Comparison of ENCODE assay signal across 13 cellular contexts in genomic region chr12:51907864-51908425, GRCh38. TPM values are rescaled to one million over a fixed set of nuclear protein-coding genes. Genes with fewer than 3 reads are reported as not detected.
DNase-seq lines count a peak whose midpoint lies in the region; ATAC-seq and TF ChIP-seq lines count a peak whose summit lies in the region.
"Had no signal": no experiment of that assay in that cellular context is flagged by ENCODE, and none has a peak within 500 bp of the region (broad histone marks: within the 10 kb centered on the region; RNA-seq: fewer than 3 reads in every experiment).

No MANE protein-coding gene starts in this region.

- intact Hi-C loops in breast epithelium (cut with DNase I; ENCODE audit: low total_unique reads): no loop called here
- intact Hi-C loops in MCF 10A (cut with micrococcal nuclease): no loop called here
- intact Hi-C loops in uterus (cut with DNase I; ENCODE audit: low total_unique reads): no loop called here
- intact Hi-C loops in PC-9 (cut with micrococcal nuclease; ENCODE audit: unreplicated experiment): no loop called here

- no peaks in the 10 kb centered on the region for H3K27me3 Mint-ChIP-seq in MCF 10A (ENCODE audit: insufficient read depth, unreplicated experiment)
- peaks cover 24 to 31% of the 10 kb centered on the region in 2 donors for H3K27me3 Mint-ChIP-seq in natural killer cell treated with Interleukin-12 subunit alpha and Interleukin-12 subunit beta and Interleukin-15 and Interleukin-18, amount 100 ng/mL, for 72 hours
- peaks cover 78% of the 10 kb centered on the region for H3K27me3 Mint-ChIP-seq in activated naive CD4-positive, alpha-beta T cell treated with anti-CD3 and anti-CD28 coated beads, Interleukin-2, amount 10 ng/mL, durations not matched to agents 7 days and 5 days

- no peak overlapping the region for H3K4me3 Mint-ChIP-seq in MCF 10A (ENCODE audit: unreplicated experiment)
- peak overlapping the region; percentile 10 for H3K4me3 Mint-ChIP-seq in natural killer cell treated with Interleukin-12 subunit alpha and Interleukin-12 subunit beta and Interleukin-15 and Interleukin-18, amount 100 ng/mL, for 72 hours
- H3K4me3 Mint-ChIP-seq in activated naive CD4-positive, alpha-beta T cell treated with anti-CD3 and anti-CD28 coated beads, Interleukin-2, amount 10 ng/mL, durations not matched to agents 7 days and 5 days: no peak overlapping the region
- H3K4me3 Mint-ChIP-seq: T-helper 1 cell treated with Interleukin-12 subunit alpha and Interleukin-12 subunit beta and Interleukin-4 antibody, amounts not matched to agents 30 μg/mL and 1 μg/mL, for 36 hours had no signal

- no peaks in the 10 kb centered on the region for H3K9me3 Mint-ChIP-seq in MCF 10A (ENCODE audit: unreplicated experiment)
- no peaks in the 10 kb centered on the region for H3K9me3 Mint-ChIP-seq in natural killer cell treated with Interleukin-12 subunit alpha and Interleukin-12 subunit beta and Interleukin-15 and Interleukin-18, amount 100 ng/mL, for 72 hours
- H3K9me3 Mint-ChIP-seq in activated naive CD4-positive, alpha-beta T cell treated with anti-CD3 and anti-CD28 coated beads, Interleukin-2, amount 10 ng/mL, durations not matched to agents 7 days and 5 days: no peaks in the 10 kb centered on the region
- H3K9me3 Mint-ChIP-seq: T-helper 1 cell treated with Interleukin-12 subunit alpha and Interleukin-12 subunit beta and Interleukin-4 antibody, amounts not matched to agents 30 μg/mL and 1 μg/mL, for 36 hours had no signal

- no peak for TF ChIP-seq POLR2A in breast epithelium (IDR thresholded peaks at IDR 0.05)
- no peak for TF ChIP-seq POLR2A in uterus (IDR thresholded peaks at IDR 0.05)

- H3K27ac ChIP-seq in breast epithelium (peak overlapping the region; percentile 85 to 97), uterus (peak overlapping the region; percentile 96), PC-9 (no peak overlapping the region)
- H3K27ac ChIP-seq: neutrophil had no signal

- H3K36me3 ChIP-seq in breast epithelium (no peaks in the 10 kb centered on the region), uterus (no peaks in the 10 kb centered on the region), PC-9 (ENCODE audit: low read depth) (no peaks in the 10 kb centered on the region)
- H3K36me3 ChIP-seq: neutrophil had no signal

- no peak overlapping the region for H3K4me2 ChIP-seq in PC-9

- POLR2A ChIA-PET in MCF 10A (lab: Yijun Ruan, JAX): no interaction called here
- POLR2A ChIA-PET in PC-9 (lab: Charles Lee; ENCODE audit: unreplicated experiment): no interaction called here

- H3K9me3 ChIP-seq in breast epithelium: no peaks in the 10 kb centered on the region
- H3K9me3 ChIP-seq in uterus: no peaks in the 10 kb centered on the region
- no peaks in the 10 kb centered on the region for H3K9me3 ChIP-seq in PC-9 (ENCODE audit: insufficient read depth, low read depth)
- H3K9me3 ChIP-seq: neutrophil had no signal

- ATAC-seq in natural killer cell treated with Interleukin-12 subunit alpha and Interleukin-12 subunit beta and Interleukin-15 and Interleukin-18, amount 100 ng/mL, for 72 hours: no peak

- no peak overlapping the region for H2AFZ ChIP-seq in PC-9

- H3K4me1 Mint-ChIP-seq in MCF 10A (ENCODE audit: insufficient read depth, unreplicated experiment): peaks cover 16% of the 10 kb centered on the region
- H3K4me1 Mint-ChIP-seq in natural killer cell treated with Interleukin-12 subunit alpha and Interleukin-12 subunit beta and Interleukin-15 and Interleukin-18, amount 100 ng/mL, for 72 hours (ENCODE audit: low read depth in 2 of 2): peaks cover 0 to 2% of the 10 kb centered on the region in 2 donors
- H3K4me1 Mint-ChIP-seq in activated naive CD4-positive, alpha-beta T cell treated with anti-CD3 and anti-CD28 coated beads, Interleukin-2, amount 10 ng/mL, durations not matched to agents 7 days and 5 days: peaks cover 2% of the 10 kb centered on the region

- H3K27ac Mint-ChIP-seq in MCF 10A (ENCODE audit: low read depth, unreplicated experiment): no peak overlapping the region
- H3K27ac Mint-ChIP-seq in natural killer cell treated with Interleukin-12 subunit alpha and Interleukin-12 subunit beta and Interleukin-15 and Interleukin-18, amount 100 ng/mL, for 72 hours: no peak overlapping the region
- no peak overlapping the region for H3K27ac Mint-ChIP-seq in activated naive CD4-positive, alpha-beta T cell treated with anti-CD3 and anti-CD28 coated beads, Interleukin-2, amount 10 ng/mL, durations not matched to agents 7 days and 5 days
- H3K27ac Mint-ChIP-seq: T-helper 1 cell treated with Interleukin-12 subunit alpha and Interleukin-12 subunit beta and Interleukin-4 antibody, amounts not matched to agents 30 μg/mL and 1 μg/mL, for 36 hours had no signal

- CTCF ChIA-PET in MCF 10A (lab: Yijun Ruan, JAX): interaction anchor here (0.6 to 0.7 kb wide), 4 partner anchors 13 to 1838 kb away, joined by 3 read pairs; no protein-coding TSS in a partner anchor
- CTCF ChIA-PET in activated naive CD4-positive, alpha-beta T cell treated with anti-CD3 and anti-CD28 coated beads, Interleukin-2, amount 10 ng/mL, durations not matched to agents 7 days and 5 days (lab: Charles Lee): interaction anchor here (1.2 to 1.6 kb wide), 2 partner anchors 13 to 117 kb away, joined by 3 to 4 read pairs; no protein-coding TSS in a partner anchor
- CTCF ChIA-PET in PC-9 (lab: Charles Lee): no interaction called here

- H3K9me2 ChIP-seq in PC-9 (ENCODE audit: insufficient read depth): no peaks in the 10 kb centered on the region

- H3F3A ChIP-seq in PC-9 (ENCODE audit: insufficient read depth, low read depth): no peaks in the 10 kb centered on the region

- DNase-seq in breast epithelium (ENCODE audit: low spot score in 2 of 2) (no peak), MCF 10A (ENCODE audit: unreplicated experiment) (no peak), foreskin fibroblast (no peak), uterus (no peak), PC-9 (no peak), NCI-H2196 (lab: John Stamatoyannopoulos, UW; ENCODE audit: unreplicated experiment) (no peak)
- no peak for DNase-seq in natural killer cell treated with Interleukin-12 subunit alpha and Interleukin-12 subunit beta and Interleukin-15 and Interleukin-18, amount 100 ng/mL, for 72 hours (ENCODE audit: low spot score)
- DNase-seq in activated naive CD4-positive, alpha-beta T cell treated with anti-CD3 and anti-CD28 coated beads, Interleukin-2, amount 10 ng/mL, durations not matched to agents 7 days and 5 days: no peak
- DNase-seq: ACHN; activated T-cell treated with anti-CD3 and anti-CD28 coated beads, Interleukin-2, amount 50 U/mL, for 48 hours; NCI-H524 treated with DMSO at 0.1 percent for 48 hours had no signal

- no peak for TF ChIP-seq CTCF in breast epithelium (IDR thresholded peaks at IDR 0.05)
- no peak for TF ChIP-seq CTCF in MCF 10A (IDR thresholded peaks at IDR 0.05; ENCODE audit: unreplicated experiment)
- no peak for TF ChIP-seq CTCF in foreskin fibroblast (IDR thresholded peaks at IDR 0.05; ENCODE audit: low read depth, low read length)
- TF ChIP-seq CTCF in uterus (IDR thresholded peaks at IDR 0.05): no peak
- no peak for TF ChIP-seq CTCF in PC-9 (conservative IDR thresholded peaks at IDR 0.05)

- H3K4me1 ChIP-seq in breast epithelium (peaks cover 0 to 14% of the 10 kb centered on the region in 2 donors), uterus (peaks cover 0 to 3% of the 10 kb centered on the region in 2 donors), PC-9 (replicated peaks; ENCODE audit: insufficient read depth) (no peaks in the 10 kb centered on the region)

- H3K36me3 Mint-ChIP-seq in MCF 10A (ENCODE audit: insufficient read depth, unreplicated experiment): no peaks in the 10 kb centered on the region
- H3K36me3 Mint-ChIP-seq in natural killer cell treated with Interleukin-12 subunit alpha and Interleukin-12 subunit beta and Interleukin-15 and Interleukin-18, amount 100 ng/mL, for 72 hours: no peaks in the 10 kb centered on the region
- H3K36me3 Mint-ChIP-seq in activated naive CD4-positive, alpha-beta T cell treated with anti-CD3 and anti-CD28 coated beads, Interleukin-2, amount 10 ng/mL, durations not matched to agents 7 days and 5 days: no peaks in the 10 kb centered on the region

- BruUV-seq in MCF 10A (replicated peaks; lab: Mats Ljungman, UMichigan) (no TSS peak), PC-9 (replicated peaks; lab: Mats Ljungman, UMichigan) (no TSS peak)

- no peaks in the 10 kb centered on the region for H3K79me2 ChIP-seq in PC-9 (ENCODE audit: low read depth)

- no peaks in the 10 kb centered on the region for H4K20me1 ChIP-seq in PC-9 (ENCODE audit: insufficient read depth)

- H3K4me3 ChIP-seq in breast epithelium (peak overlapping the region; percentile 64 to 91 (median 69)), foreskin fibroblast (ENCODE audit: low read depth in 1 of 2, low read length in 2 of 2) (peak overlapping the region; percentile 62 to 81), uterus (peak overlapping the region; percentile 22 to 46), PC-9 (no peak overlapping the region)

- no peaks in the 10 kb centered on the region for H3K27me3 ChIP-seq in breast epithelium
- no peaks in the 10 kb centered on the region for H3K27me3 ChIP-seq in uterus
- peaks cover 73% of the 10 kb centered on the region for H3K27me3 ChIP-seq in PC-9 (ENCODE audit: insufficient read depth, low read depth)

RNA-seq across cellular contexts. Expression of gene ACVRL1, which starts 0.6 kb away (rescaled TPM):
- total RNA-seq in breast epithelium (100 to 1,000 TPM in 2 of 3 donors, 10 to 100 TPM in 1; 24.7 to 274 (median 109) TPM), MCF 10A (2022) (not detected in 2 replicates), uterus (100 to 1,000 TPM in 3 of 4 donors, 10 to 100 TPM in 1; 52.1 to 161 (median 127) TPM), PC-9 (2021) (not detected in 2 replicates)
- not detected for total RNA-seq in natural killer cell treated with Interleukin-12 subunit alpha and Interleukin-12 subunit beta and Interleukin-15 and Interleukin-18, amount 100 ng/mL, for 72 hours

RNA-seq across cellular contexts. Expression of gene ANKRD33, which starts 20.0 kb away (rescaled TPM):
- total RNA-seq in breast epithelium (not detected), MCF 10A (2022) (not detected in 2 replicates), uterus (1 to 10 TPM in 1 of 4 donors, under 1 TPM in 2, not detected in 1; 0.14 to 2.9 (median 0.27) TPM), PC-9 (2021) (not detected in 2 replicates)
- not detected for total RNA-seq in natural killer cell treated with Interleukin-12 subunit alpha and Interleukin-12 subunit beta and Interleukin-15 and Interleukin-18, amount 100 ng/mL, for 72 hours

RNA-seq across cellular contexts. Expression of gene ACVR1B, which starts 43.6 kb away (rescaled TPM):
- total RNA-seq in breast epithelium (10 to 100 TPM; 12.3 to 26.3 (median 23.6) TPM), MCF 10A (2022) (14.7 and 16.1 TPM in 2 replicates), uterus (10 to 100 TPM in 3 of 4 donors, 1 to 10 TPM in 1; 2.6 to 31.6 (median 14.4) TPM), PC-9 (2021) (13.4 and 15.4 TPM in 2 replicates)
- total RNA-seq in natural killer cell treated with Interleukin-12 subunit alpha and Interleukin-12 subunit beta and Interleukin-15 and Interleukin-18, amount 100 ng/mL, for 72 hours: 10 to 100 TPM; 16.6 to 17.5 TPM

RNA-seq across cellular contexts. Expression of gene FIGNL2, which starts 59.4 kb away (rescaled TPM):
- total RNA-seq in breast epithelium (1 to 10 TPM in 1 of 3 donors, under 1 TPM in 2; 0.16 to 1.3 (median 0.29) TPM), MCF 10A (2022) (not detected in 2 replicates), uterus (1 to 10 TPM in 2 of 4 donors, not detected in 2; 1.7 to 2.7 TPM), PC-9 (2021) (not detected in 2 replicates)
- under 1 TPM; 0.40 to 0.78 TPM for total RNA-seq in natural killer cell treated with Interleukin-12 subunit alpha and Interleukin-12 subunit beta and Interleukin-15 and Interleukin-18, amount 100 ng/mL, for 72 hours

Comparison
In these comparisons a context has a peak if more than half of its experiments do, and no peak if none do; other contexts are left out.
1. RNA of gene ACVRL1, which starts 0.6 kb away (total RNA-seq): 52.1 to 161 TPM in uterus and 24.7 to 274 TPM in breast epithelium; not detected in MCF 10A, not detected in natural killer cell treated with Interleukin-12 subunit alpha and Interleukin-12 subunit beta and Interleukin-15 and Interleukin-18, amount 100 ng/mL, for 72 hours and not detected in PC-9; every median in the first group is over 10 times any median in the second.